ENCODE assay signal across 29 cellular contexts in genomic region chr11:112274007-112274783, GRCh38. TPM values are rescaled to one million over a fixed set of nuclear protein-coding genes. Genes with fewer than 3 reads are reported as not detected.
"Had no signal": no experiment of that assay in that cellular context is flagged by ENCODE, and none has a peak within 500 bp of the region (broad histone marks: within the 10 kb centered on the region; RNA-seq: fewer than 3 reads in every experiment).

No MANE protein-coding gene starts in this region.

- H3K4me3 Mint-ChIP-seq: nephron; stimulated activated naive B cell treated with anti-CD40 and anti-IgM and Interleukin-4, amounts not matched to agents 10 μg/mL and 1 μg/mL and 100 μg/mL, for 72 hours had no signal

- DNase-seq: cortex of kidney; dorsolateral prefrontal cortex; effector CD8-positive, alpha-beta T cell; heart left ventricle; hippocampal formation; kidney glomerular epithelial cell; mesendoderm; naive B cell; occipital lobe; retina; stimulated activated CD4-positive, alpha-beta T cell treated with anti-CD3 and anti-CD28 coated beads, Interleukin-2, amount 100 ng/mL, for 24 hours; stimulated activated CD4-positive, alpha-beta T cell treated with anti-CD3 and anti-CD28 coated beads, Interleukin-4, amount 100 ng/mL, for 4 hours; stimulated activated naive B cell treated with anti-CD40 and anti-IgM and Interleukin-4, amounts not matched to agents 10 μg/mL and 1 μg/mL and 100 μg/mL, for 72 hours; stomach; substantia nigra; transverse colon had no signal

- H3K27ac ChIP-seq: dorsolateral prefrontal cortex, heart left ventricle, parathyroid adenoma, prostate gland, skin epidermis, stomach, thoracic aorta, transverse colon had no signal

- ATAC-seq: esophagus mucosa; heart left ventricle; sciatic nerve; stimulated activated naive B cell treated with anti-CD40 and anti-IgM and Interleukin-4, amounts not matched to agents 10 μg/mL and 1 μg/mL and 100 μg/mL, for 72 hours had no signal

- H3K27ac Mint-ChIP-seq: naive B cell; nephron; stimulated activated naive B cell treated with anti-CD40 and anti-IgM and Interleukin-4, amounts not matched to agents 10 μg/mL and 1 μg/mL and 100 μg/mL, for 72 hours had no signal

- H3K9me3 Mint-ChIP-seq: nephron; stimulated activated naive B cell treated with anti-CD40 and anti-IgM and Interleukin-4, amounts not matched to agents 10 μg/mL and 1 μg/mL and 100 μg/mL, for 72 hours had no signal

- H3K36me3 ChIP-seq: heart left ventricle, prostate gland, stomach, thoracic aorta, transverse colon had no signal

- H2AFZ ChIP-seq: parathyroid adenoma had no signal

- H3K79me2 ChIP-seq: parathyroid adenoma had no signal

- H3K36me3 Mint-ChIP-seq: stimulated activated naive B cell treated with anti-CD40 and anti-IgM and Interleukin-4, amounts not matched to agents 10 μg/mL and 1 μg/mL and 100 μg/mL, for 72 hours had no signal

- H3K4me1 Mint-ChIP-seq: nephron had no signal

- H3K9ac ChIP-seq: parathyroid adenoma had no signal

- H3K27me3 ChIP-seq: dorsolateral prefrontal cortex, heart left ventricle, stomach, transverse colon had no signal

- H3K4me3 ChIP-seq: dorsolateral prefrontal cortex, heart left ventricle, prostate gland, skin epidermis, stomach, thoracic aorta, transverse colon had no signal

- H3K9me3 ChIP-seq: heart left ventricle, prostate gland, stomach, thoracic aorta, transverse colon had no signal

- H3K27me3 Mint-ChIP-seq: naive B cell; stimulated activated naive B cell treated with anti-CD40 and anti-IgM and Interleukin-4, amounts not matched to agents 10 μg/mL and 1 μg/mL and 100 μg/mL, for 72 hours had no signal

- H3K4me1 ChIP-seq: heart left ventricle, parathyroid adenoma, prostate gland, stomach, transverse colon had no signal

RNA-seq across cellular contexts. Expression of gene PLET1, which starts 13.5 kb away (rescaled TPM):
- total RNA-seq: dorsolateral prefrontal cortex, esophagus mucosa, fibroblast of lung, frontal cortex, glomerular endothelial cell, heart left ventricle, liver, lung microvascular endothelial cell, occipital lobe, prostate gland, sciatic nerve, stomach, thoracic aorta, transverse colon, urinary bladder had no signal
- polyA plus RNA-seq: fibroblast of lung, heart left ventricle, liver, stomach, urinary bladder had no signal
